ENCODE assay signal across 8 cellular contexts in genomic region chr12:47078733-47079364, GRCh38. TPM values are rescaled to one million over a fixed set of nuclear protein-coding genes. Genes with fewer than 3 reads are reported as not detected.
DNase-seq lines count a peak whose midpoint lies in the region; ATAC-seq, FAIRE-seq and TF ChIP-seq lines count a peak whose summit lies in the region.

No MANE protein-coding gene starts in this region.

- in situ Hi-C loops in transverse colon (cut with MboI; ENCODE audit: low pct_ligation_motif_present in 1 of 4, low pct_unique_long_range_greater_than_20kb in 1 of 4, low sequenced_read_pairs in 3 of 4) = no loop called here

- peak overlapping the region; percentile 89 for H2AFZ ChIP-seq in endothelial cell of umbilical vein (ENCODE audit: low read depth, low read length)

- TF ChIP-seq CTCF in endothelial cell of umbilical vein (IDR thresholded peaks at IDR 0.05; ENCODE audit: extremely low read depth in 1 of 2, insufficient read depth in 1 of 2, low read depth in 1 of 2, low read length in 2 of 2) = no peak
- no peak for TF ChIP-seq CTCF in transverse colon (IDR thresholded peaks at IDR 0.05)

- intact Hi-C loops in Right ventricle myocardium inferior (cut with DNase I) = loop anchor here (10.0 kb wide), 1 partner anchor 316 kb away; no protein-coding TSS in a partner anchor
- intact Hi-C loops in cardiac septum (cut with DNase I) = loop anchor here (10.0 kb wide), 1 partner anchor 146 kb away; no protein-coding TSS in a partner anchor
- intact Hi-C loops in activated CD4-positive, alpha-beta T cell treated with anti-CD3 and anti-CD28 coated beads, Interleukin-2, amount 10 ng/mL, durations not matched to agents 24 days and 14 days (cut with micrococcal nuclease) = loop anchor here (1.0 to 2.0 kb wide), 2 partner anchors 46 to 318 kb away; no protein-coding TSS in a partner anchor
- intact Hi-C loops in endothelial cell of umbilical vein (cut with micrococcal nuclease) = loop anchor here (1.0 kb wide), 1 partner anchor 229 kb away; no protein-coding TSS in a partner anchor
- intact Hi-C loops in transverse colon (cut with DNase I; ENCODE audit: low total_unique reads) = no loop called here

- no peaks in the 10 kb centered on the region for H3K79me2 ChIP-seq in endothelial cell of umbilical vein (ENCODE audit: control insufficient read depth, insufficient read depth, low read length)

- H3K36me3 Mint-ChIP-seq in activated CD4-positive, alpha-beta T cell treated with anti-CD3 and anti-CD28 coated beads, Interleukin-2, amount 10 ng/mL, durations not matched to agents 24 days and 14 days (ENCODE audit: low read depth) = peaks cover 32% of the 10 kb centered on the region
- H3K36me3 Mint-ChIP-seq in naive B cell = peaks cover 0 to 8% of the 10 kb centered on the region in 2 donors

- CTCF ChIA-PET in endothelial cell of umbilical vein (lab: Charles Lee) = interaction anchor here (0.6 to 6.9 kb wide), 23 partner anchors 9 to 608 kb away, joined by 3 to 90 read pairs (median 4); no protein-coding TSS in a partner anchor

- no peaks in the 10 kb centered on the region for H4K20me1 ChIP-seq in endothelial cell of umbilical vein (replicated peaks; ENCODE audit: control insufficient read depth, extremely low read depth, insufficient read depth, low read length)

- POLR2A ChIA-PET in endothelial cell of umbilical vein (lab: Charles Lee) = no interaction called here

- ATAC-seq in Right ventricle myocardium inferior = peak; percentile 29
- ATAC-seq in naive B cell (ENCODE audit: low read depth in 2 of 2) = peak in 1 of 2 donors; percentile 24
- ATAC-seq in GM18873 (IDR thresholded peaks at IDR 0.05; ENCODE audit: low FRiP score, unreplicated experiment) = no peak
- ATAC-seq in GM18519 (IDR thresholded peaks at IDR 0.05; ENCODE audit: low FRiP score, unreplicated experiment) = no peak

- no TSS peak for BruUV-seq in endothelial cell of umbilical vein (replicated peaks; lab: Mats Ljungman, UMichigan)

- H3K9me3 ChIP-seq in endothelial cell of umbilical vein (replicated peaks; ENCODE audit: control insufficient read depth, insufficient read depth, low read length) (no peaks in the 10 kb centered on the region), transverse colon (no peaks in the 10 kb centered on the region)

- H3K27me3 ChIP-seq in endothelial cell of umbilical vein (ENCODE audit: control insufficient read depth in 2 of 2, insufficient read depth in 2 of 2, low read length in 2 of 2) (no peaks in the 10 kb centered on the region), transverse colon (peaks cover 12% of the 10 kb centered on the region)

- peak overlapping the region; percentile 95 for H3K4me2 ChIP-seq in endothelial cell of umbilical vein (ENCODE audit: insufficient read depth, low read length)

- H3K4me1 ChIP-seq in endothelial cell of umbilical vein (ENCODE audit: control insufficient read depth, extremely low read depth, insufficient read depth, low read length) (peaks cover 13% of the 10 kb centered on the region), transverse colon (peaks cover 0 to 45% (median 3%) of the 10 kb centered on the region in 4 donors)

- peak overlapping the region; percentile 92 for H3K9ac ChIP-seq in endothelial cell of umbilical vein (replicated peaks; ENCODE audit: extremely low read depth, insufficient read depth, low read length)

- TF ChIP-seq POLR2A in endothelial cell of umbilical vein (IDR thresholded peaks at IDR 0.05; ENCODE audit: low read depth, low read length) (no peak), transverse colon (IDR thresholded peaks at IDR 0.05) (no peak)

- FAIRE-seq in endothelial cell of umbilical vein (lab: Jason Lieb, UNC) = peak; percentile 63

- H3K9me3 Mint-ChIP-seq in activated CD4-positive, alpha-beta T cell treated with anti-CD3 and anti-CD28 coated beads, Interleukin-2, amount 10 ng/mL, durations not matched to agents 24 days and 14 days = no peaks in the 10 kb centered on the region
- H3K9me3 Mint-ChIP-seq in naive B cell = no peaks in the 10 kb centered on the region

- no peak for TF ChIP-seq EP300 in transverse colon (IDR thresholded peaks at IDR 0.05; ENCODE audit: low read depth)

- H3K9me1 ChIP-seq in endothelial cell of umbilical vein (replicated peaks; ENCODE audit: control insufficient read depth, extremely low read depth, insufficient read depth, low read length) = no peaks in the 10 kb centered on the region

- DNase-seq in Right ventricle myocardium inferior (ENCODE audit: missing footprints) (no peak), cardiac septum (ENCODE audit: low spot score) (no peak), endothelial cell of umbilical vein (ENCODE audit: low read depth, low spot score) (peak; percentile 39), naive B cell (no peak), transverse colon (peak; percentile 45)
- peak; percentile 80 for DNase-seq in activated CD4-positive, alpha-beta T cell treated with anti-CD3 and anti-CD28 coated beads, Interleukin-2, amount 10 ng/mL, durations not matched to agents 24 days and 14 days

- 0 to 4% methylated on average over 1 to 12 of the region's 12 CpGs for WGBS in transverse colon (ENCODE audit: low coverage in 1 of 2), 2 donors

- H3K4me3 ChIP-seq in endothelial cell of umbilical vein (replicated peaks in 1 of 3; ENCODE audit: insufficient read depth in 1 of 3, low read depth in 1 of 3, low read length in 3 of 3) = peak overlapping the region; percentile 54 to 78 (median 65)
- H3K4me3 ChIP-seq in transverse colon = peak overlapping the region; percentile 62 to 82 (median 74)

- dilution Hi-C loops in endothelial cell of umbilical vein (cut with MboI; ENCODE audit: extremely low pct_ligation_motif_present, low sequenced_read_pairs) = no loop called here

- H3K4me1 Mint-ChIP-seq in activated CD4-positive, alpha-beta T cell treated with anti-CD3 and anti-CD28 coated beads, Interleukin-2, amount 10 ng/mL, durations not matched to agents 24 days and 14 days = peaks cover 57% of the 10 kb centered on the region
- peaks cover 28 to 58% (median 37%) of the 10 kb centered on the region in 3 donors for H3K4me1 Mint-ChIP-seq in naive B cell

- H3K36me3 ChIP-seq in endothelial cell of umbilical vein (ENCODE audit: control insufficient read depth in 2 of 2, extremely low read depth in 1 of 2, insufficient read depth in 2 of 2, low read length in 2 of 2) (no peaks in the 10 kb centered on the region), transverse colon (no peaks in the 10 kb centered on the region)

- H3K27ac Mint-ChIP-seq in activated CD4-positive, alpha-beta T cell treated with anti-CD3 and anti-CD28 coated beads, Interleukin-2, amount 10 ng/mL, durations not matched to agents 24 days and 14 days = peak overlapping the region; percentile 95
- H3K27ac Mint-ChIP-seq in naive B cell = peak overlapping the region in 5 of 6 donors; percentile 72 to 93 (median 90)

- no peaks in the 10 kb centered on the region for H3K27me3 Mint-ChIP-seq in activated CD4-positive, alpha-beta T cell treated with anti-CD3 and anti-CD28 coated beads, Interleukin-2, amount 10 ng/mL, durations not matched to agents 24 days and 14 days
- H3K27me3 Mint-ChIP-seq in naive B cell = no peaks in the 10 kb centered on the region

- H3K4me3 Mint-ChIP-seq in activated CD4-positive, alpha-beta T cell treated with anti-CD3 and anti-CD28 coated beads, Interleukin-2, amount 10 ng/mL, durations not matched to agents 24 days and 14 days = peak overlapping the region; percentile 98
- peak overlapping the region; percentile 89 to 96 (median 94) for H3K4me3 Mint-ChIP-seq in naive B cell

- H3K27ac ChIP-seq in endothelial cell of umbilical vein (ENCODE audit: insufficient read depth, low read depth, low read length) (peak overlapping the region; percentile 97), transverse colon (peak overlapping the region; percentile 88 to 93 (median 88))

TF ChIP-seq in endothelial cell of umbilical vein, 7 proteins besides CTCF, POLR2A, EP300 and RAD21:
- no peak for TF ChIP-seq FOS (IDR thresholded peaks at IDR 0.05; ENCODE audit: borderline replicate concordance, insufficient read depth, low read length)
- no peak for TF ChIP-seq JUN (IDR thresholded peaks at IDR 0.05; ENCODE audit: borderline replicate concordance, insufficient read depth, insufficient read length, low read depth)
- no peak for TF ChIP-seq EZH2 (IDR thresholded peaks at IDR 0.05; ENCODE audit: borderline replicate concordance, low read depth, low read length, severe bottlenecking)
- no peak for TF ChIP-seq POLR2AphosphoS5 (IDR thresholded peaks at IDR 0.05; ENCODE audit: insufficient read depth, low read depth, low read length)
- TF ChIP-seq MYC (IDR thresholded peaks at IDR 0.05; ENCODE audit: low read depth, low read length) = no peak

RNA-seq across cellular contexts. Expression of gene PCED1B, which starts 0.6 kb away (rescaled TPM):
- 0.89 TPM for total RNA-seq in Right ventricle myocardium inferior
- total RNA-seq in cardiac septum = 1.9 TPM
- total RNA-seq in activated CD4-positive, alpha-beta T cell treated with anti-CD3 and anti-CD28 coated beads, Interleukin-2, amount 10 ng/mL, durations not matched to agents 24 days and 14 days = 51.7 and 55.2 TPM in 2 replicates
- total RNA-seq in endothelial cell of umbilical vein = 1.5 and 2.6 TPM in 2 replicates
- 1.7 TPM in 2 replicates for polyA plus RNA-seq in endothelial cell of umbilical vein
- polyA plus RNA-seq in endothelial cell of umbilical vein (2011; cell fraction: cytosol; rRNA removed) = 0.61 and 0.78 TPM in 2 replicates
- 2.5 and 2.7 TPM in 2 replicates for polyA plus RNA-seq in endothelial cell of umbilical vein (2011; cell fraction: nucleus; rRNA removed)
- polyA plus RNA-seq in endothelial cell of umbilical vein (2012) = 1.7 and 2.4 TPM in 2 replicates
- 0.49 and 1.4 TPM in 2 replicates for polyA minus RNA-seq in endothelial cell of umbilical vein
- polyA minus RNA-seq in endothelial cell of umbilical vein (2011; cell fraction: cytosol; rRNA and poly(A)+ RNA removed) = 0.72 TPM
- 1.2 and 1.4 TPM in 2 replicates for polyA minus RNA-seq in endothelial cell of umbilical vein (2011; cell fraction: nucleus; rRNA and poly(A)+ RNA removed)
- polyA plus RNA-seq in naive B cell (ENCODE audit: low read depth in 6 of 6) = 10 to 100 TPM in 3 of 6 donors, 1 to 10 TPM in 3; 8.2 to 17.4 (median 11.0) TPM
- total RNA-seq in transverse colon = 10 to 100 TPM in 1 of 4 donors, 1 to 10 TPM in 2, not detected in 1; 2.7 to 52.0 (median 3.0) TPM

RNA-seq across cellular contexts. Expression of gene AMIGO2, which starts 0.9 kb away (rescaled TPM):
- 2.7 TPM for total RNA-seq in Right ventricle myocardium inferior
- total RNA-seq in cardiac septum = 1.3 TPM
- total RNA-seq in activated CD4-positive, alpha-beta T cell treated with anti-CD3 and anti-CD28 coated beads, Interleukin-2, amount 10 ng/mL, durations not matched to agents 24 days and 14 days = 13.6 and 14.4 TPM in 2 replicates
- total RNA-seq in endothelial cell of umbilical vein = 7.5 and 8.7 TPM in 2 replicates
- polyA plus RNA-seq in endothelial cell of umbilical vein = 4.1 and 5.4 TPM in 2 replicates
- 4.7 TPM in 2 replicates for polyA plus RNA-seq in endothelial cell of umbilical vein (2011; cell fraction: cytosol; rRNA removed)
- polyA plus RNA-seq in endothelial cell of umbilical vein (2011; cell fraction: nucleus; rRNA removed) = 14.5 and 19.4 TPM in 2 replicates
- polyA plus RNA-seq in endothelial cell of umbilical vein (2012) = 14.1 and 22.6 TPM in 2 replicates
- 6.4 and 7.3 TPM in 2 replicates for polyA minus RNA-seq in endothelial cell of umbilical vein
- 2.5 TPM for polyA minus RNA-seq in endothelial cell of umbilical vein (2011; cell fraction: cytosol; rRNA and poly(A)+ RNA removed)
- polyA minus RNA-seq in endothelial cell of umbilical vein (2011; cell fraction: nucleus; rRNA and poly(A)+ RNA removed) = 4.4 and 7.6 TPM in 2 replicates
- polyA plus RNA-seq in naive B cell (ENCODE audit: low read depth in 6 of 6) = 10 to 100 TPM in 1 of 6 donors, 1 to 10 TPM in 4, under 1 TPM in 1; 0.08 to 10.7 (median 6.1) TPM
- 1 to 10 TPM; 4.5 to 6.7 (median 6.6) TPM for total RNA-seq in transverse colon

Comparison
In these comparisons a context has a peak if more than half of its experiments do, and no peak if none do; other contexts are left out.
1. DNase-seq: peak in activated CD4-positive, alpha-beta T cell treated with anti-CD3 and anti-CD28 coated beads, Interleukin-2, amount 10 ng/mL, durations not matched to agents 24 days and 14 days (single experiment), endothelial cell of umbilical vein (single experiment) and transverse colon (single experiment); none in Right ventricle myocardium inferior (single experiment), cardiac septum (single experiment) and naive B cell (single experiment).